In genomic region chr13:31452525-31452924, GRCh38 we compare ENCODE assay signal across 1 cellular context.
TF ChIP-seq lines count a peak whose summit lies in the region.

No MANE protein-coding gene starts in this region.

TF ChIP-seq in WTC11, 78 proteins besides CTCF, POLR2A, EP300 and RAD21 (continued from another document):
- TF ChIP-seq MLX (CRISPR knock-in tag; IDR thresholded peaks at IDR 0.05) (no peak), JAZF1 (CRISPR knock-in tag; IDR thresholded peaks at IDR 0.05) (no peak), NR3C1 (CRISPR knock-in tag; conservative IDR thresholded peaks at IDR 0.05; ENCODE audit: low read depth) (no peak), MAX (CRISPR knock-in tag; IDR thresholded peaks at IDR 0.05) (no peak), PRDM15 (CRISPR knock-in tag; IDR thresholded peaks at IDR 0.05) (no peak), TEAD1 (CRISPR knock-in tag; IDR thresholded peaks at IDR 0.05) (no peak), FOXK1 (CRISPR knock-in tag; IDR thresholded peaks at IDR 0.05) (no peak), ZMAT4 (CRISPR knock-in tag; IDR thresholded peaks at IDR 0.05) (no peak), ERG (CRISPR knock-in tag; IDR thresholded peaks at IDR 0.05) (no peak)
